ENCODE assay signal across 26 cellular contexts in the genomic region with DNA sequence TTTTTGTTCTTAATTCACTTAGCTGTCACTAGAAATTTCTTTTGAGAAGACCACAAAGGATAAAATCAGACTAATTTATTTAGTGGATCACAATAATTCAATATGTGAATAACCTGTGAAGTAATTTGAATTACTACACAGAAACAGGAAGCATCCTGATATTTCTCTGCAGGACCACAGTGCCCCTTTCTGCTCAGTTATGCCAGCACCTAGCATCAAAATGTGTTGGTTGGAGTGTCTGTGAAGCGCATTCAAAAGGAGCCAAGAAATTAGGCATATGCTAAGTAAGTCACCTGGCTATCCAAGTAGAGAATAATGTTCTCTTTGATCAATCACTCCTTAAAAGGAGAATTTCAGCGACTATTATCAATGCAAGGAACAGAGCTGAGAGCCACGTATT.
"Had no signal": no experiment of that assay in that cellular context is flagged by ENCODE, and none has a peak within 500 bp of the region (broad histone marks: within the 10 kb centered on the region; RNA-seq: fewer than 3 reads in every experiment).

No MANE protein-coding gene starts in this region.

- H3K27me3 Mint-ChIP-seq: activated naive CD8-positive, alpha-beta T cell treated with anti-CD3 and anti-CD28 coated beads, Interleukin-2, amount 10 ng/mL, durations not matched to agents 7 days and 5 days; dendritic cell treated with granulocyte-macrophage colony-stimulating factor and Interleukin-4, amounts not matched to agents 40 ng/mL and 50 ng/mL, for 4 days had no signal

- H3K27me3 ChIP-seq: ascending aorta, esophagus muscularis mucosa, foreskin keratinocyte, tibial nerve had no signal

- FAIRE-seq: pancreas had no signal

- ATAC-seq: naive thymus-derived CD8-positive, alpha-beta T cell; pancreas had no signal

- H3K9me3 Mint-ChIP-seq: activated naive CD8-positive, alpha-beta T cell treated with anti-CD3 and anti-CD28 coated beads, Interleukin-2, amount 10 ng/mL, durations not matched to agents 7 days and 5 days; activated T-helper 1 cell treated with anti-CD3 and anti-CD28 coated beads, Interleukin-12 subunit alpha, Interleukin-12 subunit beta, Interleukin-2, Interleukin-4 antibody, amounts not matched to agents 30 ng/mL and 10 ng/mL and 1 ng/mL, durations not matched to agents 14 hours and 24 hours and 36 hours; dendritic cell treated with granulocyte-macrophage colony-stimulating factor and Interleukin-4, amounts not matched to agents 40 ng/mL and 50 ng/mL, for 4 days; T-helper 2 cell treated with Interferon-gamma antibody and Interleukin-4, amounts not matched to agents 5 μg/mL and 100 μg/mL, for 36 hours had no signal

- H3K4me1 ChIP-seq: ascending aorta, pancreas, prostate gland, tibial nerve had no signal

- H3K27ac ChIP-seq: ascending aorta, foreskin keratinocyte, pancreas, prostate gland, tibial nerve had no signal

- H3K4me1 Mint-ChIP-seq: activated naive CD8-positive, alpha-beta T cell treated with anti-CD3 and anti-CD28 coated beads, Interleukin-2, amount 10 ng/mL, durations not matched to agents 7 days and 5 days; central memory CD8-positive, alpha-beta T cell; naive thymus-derived CD8-positive, alpha-beta T cell; neural crest cell had no signal

- H3K36me3 ChIP-seq: ascending aorta, esophagus muscularis mucosa, pancreas, prostate gland, tibial nerve had no signal

- H3K27ac Mint-ChIP-seq: activated naive CD4-positive, alpha-beta T cell treated with anti-CD3 and anti-CD28 coated beads for 36 hours; activated naive CD8-positive, alpha-beta T cell treated with anti-CD3 and anti-CD28 coated beads, Interleukin-2, amount 10 ng/mL, durations not matched to agents 7 days and 5 days; activated T-helper 1 cell treated with anti-CD3 and anti-CD28 coated beads, Interleukin-12 subunit alpha, Interleukin-12 subunit beta, Interleukin-2, Interleukin-4 antibody, amounts not matched to agents 30 ng/mL and 10 ng/mL and 1 ng/mL, durations not matched to agents 14 hours and 24 hours and 36 hours; dendritic cell treated with granulocyte-macrophage colony-stimulating factor and Interleukin-4, amounts not matched to agents 40 ng/mL and 50 ng/mL, for 4 days; naive thymus-derived CD8-positive, alpha-beta T cell; T-helper 2 cell treated with Interferon-gamma antibody and Interleukin-4, amounts not matched to agents 5 μg/mL and 100 μg/mL, for 36 hours had no signal

- DNase-seq: activated CD4-positive, alpha-beta T cell treated with anti-CD3 and anti-CD28 coated beads for 4 hours; activated CD4-positive, alpha-beta T cell treated with anti-CD3 and anti-CD28 coated beads, Interleukin-2, amount 50 U/mL, for 48 hours; activated CD8-positive, alpha-beta memory T cell treated with anti-CD3 and anti-CD28 coated beads for 24 hours; activated effector memory CD4-positive, alpha-beta T cell treated with anti-CD3 and anti-CD28 coated beads, Interleukin-2, amount 50 U/mL, for 16 hours; activated naive CD4-positive, alpha-beta T cell treated with anti-CD3 and anti-CD28 coated beads for 36 hours; activated naive CD8-positive, alpha-beta T cell treated with anti-CD3 and anti-CD28 coated beads, Interleukin-2, amount 10 ng/mL, durations not matched to agents 7 days and 5 days; activated T-cell treated with anti-CD3 and anti-CD28 coated beads, Interleukin-2, amount 50 U/mL, for 1 hour; foreskin keratinocyte; islet precursor cell; naive thymus-derived CD8-positive, alpha-beta T cell; nucleus accumbens; pancreas; retina; stimulated activated CD4-positive, alpha-beta T cell treated with anti-CD3 and anti-CD28 coated beads, Interleukin-15, amount 100 ng/mL, for 24 hours; stimulated activated CD4-positive, alpha-beta T cell treated with anti-CD3 and anti-CD28 coated beads, Interleukin-2, amount 100 ng/mL, for 24 hours; stimulated activated naive CD4-positive, alpha-beta T cell treated with Interleukin-2 at 50 U/mL for 16 hours; T-helper 1 cell had no signal

- H3K9me3 ChIP-seq: ascending aorta, esophagus muscularis mucosa, pancreas, prostate gland, tibial nerve had no signal

- H3K36me3 Mint-ChIP-seq: activated naive CD8-positive, alpha-beta T cell treated with anti-CD3 and anti-CD28 coated beads, Interleukin-2, amount 10 ng/mL, durations not matched to agents 7 days and 5 days had no signal

- H3K4me3 Mint-ChIP-seq: activated naive CD4-positive, alpha-beta T cell treated with anti-CD3 and anti-CD28 coated beads for 36 hours; activated naive CD8-positive, alpha-beta T cell treated with anti-CD3 and anti-CD28 coated beads, Interleukin-2, amount 10 ng/mL, durations not matched to agents 7 days and 5 days; activated T-helper 1 cell treated with anti-CD3 and anti-CD28 coated beads, Interleukin-12 subunit alpha, Interleukin-12 subunit beta, Interleukin-2, Interleukin-4 antibody, amounts not matched to agents 30 ng/mL and 10 ng/mL and 1 ng/mL, durations not matched to agents 14 hours and 24 hours and 36 hours; central memory CD8-positive, alpha-beta T cell; dendritic cell treated with granulocyte-macrophage colony-stimulating factor and Interleukin-4, amounts not matched to agents 40 ng/mL and 50 ng/mL, for 4 days; naive thymus-derived CD8-positive, alpha-beta T cell; neural crest cell; T-helper 2 cell treated with Interferon-gamma antibody and Interleukin-4, amounts not matched to agents 5 μg/mL and 100 μg/mL, for 36 hours had no signal

- H3K4me3 ChIP-seq: ascending aorta, esophagus muscularis mucosa, pancreas, prostate gland, tibial nerve had no signal
